Comparison of ENCODE assay signal across 30 cellular contexts in the genomic region with DNA sequence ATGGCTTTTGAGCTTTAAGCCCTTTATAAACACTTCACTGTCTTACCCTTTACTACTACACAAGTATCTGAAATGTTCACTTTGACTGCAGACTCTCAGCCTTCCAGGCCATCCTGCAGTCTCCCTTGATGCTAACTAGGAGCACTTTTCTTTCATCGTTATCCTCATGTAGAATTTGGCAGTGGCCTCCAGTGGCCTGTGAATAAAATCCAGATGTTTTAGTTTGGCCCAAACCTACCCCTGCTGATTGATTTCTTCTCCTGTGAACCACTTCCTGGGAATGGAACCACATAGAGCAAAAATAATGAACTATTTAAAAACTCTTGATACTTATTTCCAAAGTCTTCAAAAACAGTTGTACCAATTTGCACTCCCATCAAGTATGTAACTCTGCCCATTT.
DNase-seq lines count a peak whose midpoint lies in the region; ATAC-seq and TF ChIP-seq lines count a peak whose summit lies in the region.
"Had no signal": no experiment of that assay in that cellular context is flagged by ENCODE, and none has a peak within 500 bp of the region (broad histone marks: within the 10 kb centered on the region; RNA-seq: fewer than 3 reads in every experiment).

No MANE protein-coding gene starts in this region.

- no peaks in the 10 kb centered on the region for H3K9me3 Mint-ChIP-seq in nephron
- H3K9me3 Mint-ChIP-seq in CD8-positive, alpha-beta memory T cell: peaks cover 0 to 10% (median 0%) of the 10 kb centered on the region in 5 donors
- H3K9me3 Mint-ChIP-seq: activated CD4-positive, alpha-beta T cell treated with anti-CD3 and anti-CD28 coated beads, Interleukin-2, amount 10 ng/mL, durations not matched to agents 7 days and 5 days; activated naive CD4-positive, alpha-beta T cell treated with anti-CD3 and anti-CD28 coated beads for 36 hours; dendritic cell treated with granulocyte-macrophage colony-stimulating factor and Interleukin-4, amounts not matched to agents 40 ng/mL and 50 ng/mL, for 4 days had no signal

- peak; percentile 59 for ATAC-seq in Right ventricle myocardium superior (ENCODE audit: poor library complexity)
- no peak for ATAC-seq in GM18867 (IDR thresholded peaks at IDR 0.05; ENCODE audit: unreplicated experiment)
- ATAC-seq: mucosa of descending colon had no signal

- intact Hi-C loops in Right ventricle myocardium superior (cut with DNase I) (no loop called here), cardiac septum (cut with DNase I) (no loop called here)

- DNase-seq in Right ventricle myocardium superior: no peak
- DNase-seq in cardiac septum (ENCODE audit: low spot score): no peak
- DNase-seq in fibroblast of mammary gland (ENCODE audit: low read depth): peak; percentile 77
- DNase-seq in CD8-positive, alpha-beta memory T cell: no peak
- no peak for DNase-seq in Peyer's patch
- DNase-seq in inferior parietal cortex (ENCODE audit: extremely low spot score): no peak
- DNase-seq: 8988T; activated CD4-positive, alpha-beta T cell treated with anti-CD3 and anti-CD28 coated beads, Interleukin-2, amount 10 ng/mL, durations not matched to agents 7 days and 5 days; activated naive CD4-positive, alpha-beta T cell treated with anti-CD3 and anti-CD28 coated beads for 36 hours; amygdala; BE2C; Caco-2; caudate nucleus; DMS79 treated with DMSO at 0.1 percent for 48 hours; HCEC 1CT; hippocampal formation; immature natural killer cell; mucosa of descending colon; NCI-H1694; NCI-H226; NCI-H774; nephron progenitor cell; ovary; stimulated activated CD4-positive, alpha-beta T cell treated with anti-CD3 and anti-CD28 coated beads, Interleukin-4, amount 100 ng/mL, for 4 hours; stimulated activated naive CD4-positive, alpha-beta T cell; WERI-Rb-1 had no signal

- H3K4me1 ChIP-seq in CD8-positive, alpha-beta memory T cell (ENCODE audit: insufficient read depth, low read length): no peaks in the 10 kb centered on the region
- no peaks in the 10 kb centered on the region for H3K4me1 ChIP-seq in Peyer's patch
- H3K4me1 ChIP-seq: BE2C, Caco-2 had no signal

- peaks cover 46% of the 10 kb centered on the region for H3K4me1 Mint-ChIP-seq in nephron
- no peaks in the 10 kb centered on the region for H3K4me1 Mint-ChIP-seq in CD8-positive, alpha-beta memory T cell
- H3K4me1 Mint-ChIP-seq: activated CD4-positive, alpha-beta T cell treated with anti-CD3 and anti-CD28 coated beads, Interleukin-2, amount 10 ng/mL, durations not matched to agents 7 days and 5 days; immature natural killer cell had no signal

- no peak for TF ChIP-seq POLR2A in Peyer's patch (IDR thresholded peaks at IDR 0.05)

- POLR2A ChIA-PET in CD8-positive, alpha-beta memory T cell (lab: Charles Lee): no interaction called here

- TF ChIP-seq CTCF in fibroblast of mammary gland (conservative IDR thresholded peaks at IDR 0.05; ENCODE audit: control insufficient read depth, insufficient read depth, low read depth, low read length) (no peak), nephron (IDR thresholded peaks at IDR 0.05; ENCODE audit: unreplicated experiment in 3 of 3) (no peak), Peyer's patch (IDR thresholded peaks at IDR 0.05) (no peak)

- CTCF ChIA-PET in CD8-positive, alpha-beta memory T cell (lab: Charles Lee): no interaction called here

- peak overlapping the region; percentile 8 to 68 (median 29) for H3K27ac Mint-ChIP-seq in nephron
- no peak overlapping the region for H3K27ac Mint-ChIP-seq in CD8-positive, alpha-beta memory T cell
- H3K27ac Mint-ChIP-seq: activated CD4-positive, alpha-beta T cell treated with anti-CD3 and anti-CD28 coated beads, Interleukin-2, amount 10 ng/mL, durations not matched to agents 7 days and 5 days; activated naive CD4-positive, alpha-beta T cell treated with anti-CD3 and anti-CD28 coated beads for 36 hours; dendritic cell treated with granulocyte-macrophage colony-stimulating factor and Interleukin-4, amounts not matched to agents 40 ng/mL and 50 ng/mL, for 4 days; immature natural killer cell; nephron progenitor cell had no signal

- H3K27me3 ChIP-seq in CD8-positive, alpha-beta memory T cell (ENCODE audit: insufficient read depth, low read length, poor library complexity, severe bottlenecking): no peaks in the 10 kb centered on the region
- H3K27me3 ChIP-seq in Peyer's patch: no peaks in the 10 kb centered on the region
- H3K27me3 ChIP-seq: ovary had no signal

- peak overlapping the region in 1 of 3 experiments; percentile 19 for H3K4me3 Mint-ChIP-seq in nephron
- no peak overlapping the region for H3K4me3 Mint-ChIP-seq in CD8-positive, alpha-beta memory T cell
- H3K4me3 Mint-ChIP-seq: activated CD4-positive, alpha-beta T cell treated with anti-CD3 and anti-CD28 coated beads, Interleukin-2, amount 10 ng/mL, durations not matched to agents 7 days and 5 days; activated naive CD4-positive, alpha-beta T cell treated with anti-CD3 and anti-CD28 coated beads for 36 hours; dendritic cell treated with granulocyte-macrophage colony-stimulating factor and Interleukin-4, amounts not matched to agents 40 ng/mL and 50 ng/mL, for 4 days; immature natural killer cell; nephron progenitor cell had no signal

- H3K27ac ChIP-seq in CD8-positive, alpha-beta memory T cell (ENCODE audit: low read depth, low read length): no peak overlapping the region
- peak overlapping the region in 1 of 4 donors; percentile 2 for H3K27ac ChIP-seq in Peyer's patch
- H3K27ac ChIP-seq: HL-60, ovary, WERI-Rb-1 had no signal

- H3K36me3 Mint-ChIP-seq in nephron (ENCODE audit: low read depth): peaks cover 4% of the 10 kb centered on the region
- H3K36me3 Mint-ChIP-seq in CD8-positive, alpha-beta memory T cell: no peaks in the 10 kb centered on the region
- H3K36me3 Mint-ChIP-seq: immature natural killer cell had no signal

- H3K4me3 ChIP-seq in fibroblast of mammary gland (ENCODE audit: control insufficient read depth, low read depth, low read length): no peak overlapping the region
- H3K4me3 ChIP-seq in CD8-positive, alpha-beta memory T cell (ENCODE audit: low read length): no peak overlapping the region
- no peak overlapping the region for H3K4me3 ChIP-seq in Peyer's patch
- H3K4me3 ChIP-seq: mucosa of descending colon, ovary had no signal

- no peaks in the 10 kb centered on the region for H3K36me3 ChIP-seq in CD8-positive, alpha-beta memory T cell (ENCODE audit: insufficient read depth, low read length)
- no peaks in the 10 kb centered on the region for H3K36me3 ChIP-seq in Peyer's patch
- H3K36me3 ChIP-seq: BE2C, ovary, WERI-Rb-1 had no signal

- peaks cover 2% of the 10 kb centered on the region for H3K27me3 Mint-ChIP-seq in nephron (ENCODE audit: low read depth)
- H3K27me3 Mint-ChIP-seq in CD8-positive, alpha-beta memory T cell: no peaks in the 10 kb centered on the region
- H3K27me3 Mint-ChIP-seq: activated CD4-positive, alpha-beta T cell treated with anti-CD3 and anti-CD28 coated beads, Interleukin-2, amount 10 ng/mL, durations not matched to agents 7 days and 5 days; dendritic cell treated with granulocyte-macrophage colony-stimulating factor and Interleukin-4, amounts not matched to agents 40 ng/mL and 50 ng/mL, for 4 days had no signal

- no peaks in the 10 kb centered on the region for H3K9me3 ChIP-seq in CD8-positive, alpha-beta memory T cell (ENCODE audit: low read length)
- no peaks in the 10 kb centered on the region for H3K9me3 ChIP-seq in Peyer's patch
- H3K9me3 ChIP-seq: BE2C, Caco-2, mucosa of descending colon, ovary had no signal

Comparison
In these comparisons a context has a peak if more than half of its experiments do, and no peak if none do; other contexts are left out.
1. H3K27ac Mint-ChIP-seq: peak in nephron (3 of 3); none in CD8-positive, alpha-beta memory T cell (0 of 8).